19 cellular contexts compared by ENCODE assay signal in genomic region chr12:130924946-130925345, GRCh38. TPM values are rescaled to one million over a fixed set of nuclear protein-coding genes. Genes with fewer than 3 reads are reported as not detected.
"Had no signal": no experiment of that assay in that cellular context is flagged by ENCODE, and none has a peak within 500 bp of the region (broad histone marks: within the 10 kb centered on the region; RNA-seq: fewer than 3 reads in every experiment).

No MANE protein-coding gene starts in this region.

- H3K36me3 ChIP-seq: gastroesophageal sphincter, heart right ventricle, left lung, transverse colon had no signal

- H3K9me3 ChIP-seq: body of pancreas, left lung, mucosa of descending colon, transverse colon had no signal

- ATAC-seq: activated CD8-positive, alpha-beta memory T cell treated with anti-CD3 and anti-CD28 coated beads, Interleukin-2, amount 10 ng/mL, durations not matched to agents 7 days and 5 days; body of pancreas; gastroesophageal sphincter; heart right ventricle; left lung; mucosa of descending colon; naive thymus-derived CD8-positive, alpha-beta T cell; SK-N-SH treated with all-trans-retinoic acid at 6 μM for 48 hours had no signal

- H3K27me3 ChIP-seq: body of pancreas, left lung, transverse colon had no signal

- H3K4me1 ChIP-seq: body of pancreas had no signal

- DNase-seq: activated B cell treated with CpG ODN at 0.5 μM for 24 hours; activated CD4-positive, alpha-beta memory T cell treated with anti-CD3 and anti-CD28 coated beads, Interleukin-2, amount 10 ng/mL, durations not matched to agents 7 days and 5 days; activated CD4-positive, alpha-beta T cell treated with anti-CD3 and anti-CD28 coated beads for 4 hours; activated CD8-positive, alpha-beta memory T cell treated with anti-CD3 and anti-CD28 coated beads, Interleukin-2, amount 10 ng/mL, durations not matched to agents 7 days and 5 days; activated naive CD8-positive, alpha-beta T cell treated with anti-CD3 and anti-CD28 coated beads, Interleukin-2, amount 10 ng/mL, durations not matched to agents 7 days and 5 days; body of pancreas; endodermal cell; heart right ventricle; left lung; mucosa of descending colon; naive thymus-derived CD8-positive, alpha-beta T cell; stimulated activated CD4-positive, alpha-beta T cell treated with anti-CD3 and anti-CD28 coated beads, Interleukin-2, amount 100 ng/mL, for 24 hours; stimulated activated naive CD4-positive, alpha-beta T cell treated with Interleukin-2 at 50 U/mL for 16 hours; T-helper 1 cell; T-helper 9 cell; transverse colon had no signal

- H3K27ac ChIP-seq: body of pancreas, epithelial cell of prostate, heart right ventricle had no signal

- H3K4me3 ChIP-seq: body of pancreas, gastroesophageal sphincter, heart right ventricle, left lung, mucosa of descending colon, transverse colon had no signal

RNA-seq across cellular contexts. Expression of gene ADGRD1, which starts 28.8 kb away (rescaled TPM):
- total RNA-seq: activated naive CD8-positive, alpha-beta T cell treated with anti-CD3 and anti-CD28 coated beads, Interleukin-2, amount 10 ng/mL, durations not matched to agents 7 days and 5 days had no signal
